23 cellular contexts compared by ENCODE assay signal in the genomic region with DNA sequence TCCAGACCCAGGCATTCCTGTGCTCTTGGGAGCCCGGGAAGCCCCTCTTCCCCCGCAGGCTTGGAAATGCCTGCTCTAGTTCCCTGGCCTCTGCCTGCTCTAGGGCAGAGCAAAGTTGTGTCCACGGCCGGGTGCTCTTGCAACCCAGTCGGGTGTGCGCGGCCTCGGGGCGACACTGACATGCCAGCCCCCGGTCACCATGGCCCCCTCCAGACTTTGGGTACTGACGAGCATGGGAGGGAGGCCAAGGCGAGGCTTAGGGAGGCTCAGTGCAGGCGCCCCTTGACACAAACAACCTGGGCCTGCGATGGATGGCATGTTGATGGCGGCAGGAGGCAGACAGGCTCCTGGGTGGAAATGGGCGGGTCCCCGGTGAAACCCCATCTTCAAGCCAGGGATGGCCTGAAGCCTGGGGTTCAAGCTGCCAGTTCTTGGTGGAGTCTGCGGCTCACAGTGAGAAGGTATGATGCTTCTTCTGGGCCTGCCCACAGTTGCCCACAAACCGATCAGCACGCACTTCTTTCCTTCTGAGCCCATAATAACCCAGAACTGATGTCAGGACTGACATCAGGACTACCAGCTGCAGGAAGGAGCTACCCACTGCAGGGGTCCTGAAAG.
DNase-seq lines count a peak whose midpoint lies in the region; ATAC-seq, FAIRE-seq and TF ChIP-seq lines count a peak whose summit lies in the region.
"Had no signal": no experiment of that assay in that cellular context is flagged by ENCODE, and none has a peak within 500 bp of the region (broad histone marks: within the 10 kb centered on the region; RNA-seq: fewer than 3 reads in every experiment).

No MANE protein-coding gene starts in this region.

- TF ChIP-seq EP300 in H1 (IDR thresholded peaks at IDR 0.05; ENCODE audit: borderline replicate concordance in 1 of 2, low read depth in 2 of 2, low read length in 2 of 2) = no peak

- H3K79me2 ChIP-seq in H1 (ENCODE audit: control insufficient read depth in 1 of 2, insufficient read depth in 2 of 2, low read length in 2 of 2) = no peaks in the 10 kb centered on the region
- H3K79me2 ChIP-seq in osteoblast (ENCODE audit: insufficient read depth, low read length) = no peaks in the 10 kb centered on the region

- TF ChIP-seq CTCF in H1 (IDR thresholded peaks at IDR 0.05; ENCODE audit: control extremely low read depth in 1 of 3, insufficient read depth in 1 of 3, low read depth in 1 of 3, low read length in 3 of 3) (no peak), osteoblast (IDR thresholded peaks at IDR 0.05; ENCODE audit: extremely low read depth, low read depth, low read length) (no peak), spleen (IDR thresholded peaks at IDR 0.05 in 8 of 11, conservative IDR thresholded peaks at IDR 0.05 in 3 of 11) (no peak), adrenal gland (IDR thresholded peaks at IDR 0.05) (no peak)

- TF ChIP-seq POLR2A in H1 (IDR thresholded peaks at IDR 0.05; ENCODE audit: control extremely low read depth in 1 of 2, low read depth in 2 of 2, low read length in 2 of 2) = no peak
- no peak for TF ChIP-seq POLR2A in spleen (IDR thresholded peaks at IDR 0.05)
- TF ChIP-seq POLR2A in adrenal gland (IDR thresholded peaks at IDR 0.05) = no peak

- no peak overlapping the region for H3K23ac ChIP-seq in H1 (ENCODE audit: insufficient read length)

- no peak overlapping the region for H3K27ac ChIP-seq in H1 (ENCODE audit: low read depth, low read length)
- H3K27ac ChIP-seq in osteoblast (ENCODE audit: low read depth, low read length) = no peak overlapping the region
- H3K27ac ChIP-seq in spleen = no peak overlapping the region
- H3K27ac ChIP-seq in aorta (ENCODE audit: low read depth in 1 of 2, low read length in 2 of 2) = no peak overlapping the region
- no peak overlapping the region for H3K27ac ChIP-seq in adrenal gland
- H3K27ac ChIP-seq: A549; BLaER1 treated with 17β-estradiol and CSF1 and Interleukin-3, amounts not matched to agents 10 nM and 100 nM had no signal

- no peaks in the 10 kb centered on the region for H4K20me1 ChIP-seq in H1 (replicated peaks in 1 of 2; ENCODE audit: control insufficient read depth in 1 of 2, insufficient read depth in 2 of 2, low read length in 2 of 2)
- no peaks in the 10 kb centered on the region for H4K20me1 ChIP-seq in osteoblast (ENCODE audit: insufficient read depth, low read length)
- H4K20me1 ChIP-seq: BLaER1 treated with 17β-estradiol and CSF1 and Interleukin-3, amounts not matched to agents 10 nM and 100 nM had no signal

- H3K36me3 ChIP-seq in H1 (ENCODE audit: control insufficient read depth in 2 of 4, insufficient read depth in 4 of 4, low read length in 3 of 4) (no peaks in the 10 kb centered on the region), osteoblast (ENCODE audit: insufficient read depth, low read length) (no peaks in the 10 kb centered on the region), spleen (no peaks in the 10 kb centered on the region), aorta (ENCODE audit: control insufficient read depth in 1 of 2, insufficient read depth in 2 of 2, low read length in 1 of 2) (no peaks in the 10 kb centered on the region), adrenal gland (replicated peaks in 1 of 2) (no peaks in the 10 kb centered on the region)
- H3K36me3 ChIP-seq: BE2C; BLaER1 treated with 17β-estradiol and CSF1 and Interleukin-3, amounts not matched to agents 10 nM and 100 nM had no signal

- no peaks in the 10 kb centered on the region for H3K79me1 ChIP-seq in H1 (ENCODE audit: low read depth, low read length)

- peak overlapping the region; percentile 35; the same call in 1 of the 2 replicates for H4K8ac ChIP-seq in H1 (ENCODE audit: extremely low read depth, insufficient read depth, low read length)

- H2BK120ac ChIP-seq in H1 (replicated peaks; ENCODE audit: low read depth, low read length) = no peak overlapping the region

- H2BK15ac ChIP-seq in H1 (ENCODE audit: low read length) = no peak overlapping the region

- H3K56ac ChIP-seq in H1 (replicated peaks; ENCODE audit: insufficient read length, low read depth, low read length) = no peak overlapping the region

- H2AK5ac ChIP-seq in H1 (ENCODE audit: low read depth, low read length) = no peak overlapping the region

- no peak overlapping the region for H3K4ac ChIP-seq in H1 (replicated peaks; ENCODE audit: insufficient read length, low read depth, low read length)

- no peak overlapping the region for H3K14ac ChIP-seq in H1 (ENCODE audit: insufficient read length)

- FAIRE-seq in H1 (lab: Jason Lieb, UNC) = no peak
- FAIRE-seq: A549, D721Med, GM12878 had no signal

- H3K27me3 ChIP-seq in H1 (replicated peaks in 1 of 4; ENCODE audit: control insufficient read depth in 3 of 4, extremely low read depth in 1 of 4, insufficient read depth in 3 of 4, low read length in 3 of 4) (peaks cover 0 to 1% (median 0%) of the 10 kb centered on the region in 4 experiments; a peak in 1 of 7 replicates), osteoblast (ENCODE audit: insufficient read depth, low read length) (no peaks in the 10 kb centered on the region), spleen (replicated peaks in 1 of 7) (no peaks in the 10 kb centered on the region), aorta (ENCODE audit: control insufficient read depth in 1 of 2, insufficient read depth in 2 of 2, low read length in 1 of 2) (no peaks in the 10 kb centered on the region), adrenal gland (no peaks in the 10 kb centered on the region)
- H3K27me3 ChIP-seq: BE2C; BLaER1 treated with 17β-estradiol and CSF1 and Interleukin-3, amounts not matched to agents 10 nM and 100 nM had no signal

- H3K9me3 ChIP-seq in H1 (ENCODE audit: insufficient read depth in 2 of 2, low read depth in 1 of 2, low read length in 1 of 2) = peaks cover 7 to 8% of the 10 kb centered on the region in 2 experiments; a peak in 2 of 4 replicates
- no peaks in the 10 kb centered on the region for H3K9me3 ChIP-seq in osteoblast (ENCODE audit: low read depth, low read length)
- H3K9me3 ChIP-seq in spleen = peaks cover 0 to 11% (median 5%) of the 10 kb centered on the region in 8 donors
- H3K9me3 ChIP-seq in aorta (ENCODE audit: control insufficient read depth, low read length) = no peaks in the 10 kb centered on the region
- no peaks in the 10 kb centered on the region for H3K9me3 ChIP-seq in adrenal gland (replicated peaks in 1 of 3)
- H3K9me3 ChIP-seq: A549, BE2C had no signal

- intact Hi-C loops in spleen (cut with DNase I; ENCODE audit: low total_unique reads) = no loop called here
- intact Hi-C loops in aorta (cut with DNase I) = loop anchor here in 1 of 2 donors (10.0 kb wide), 1 partner anchor 58 kb away; no protein-coding TSS in a partner anchor
- intact Hi-C loops in adrenal gland (cut with DNase I) = no loop called here

- DNase-seq in H1 (ENCODE audit: low read depth in 1 of 2, low spot score in 2 of 2) (no peak), osteoblast (ENCODE audit: insufficient read length, low spot score, missing footprints) (peak; percentile 31), spleen (peak; percentile 61), aorta (no peak), HK-2 (ENCODE audit: unreplicated experiment) (no peak), adrenal gland (no peak), cerebellar nuclear complex (lab: John Stamatoyannopoulos, UW) (no peak)
- DNase-seq: 8988T; ACHN; AML-193; BE2C; CD4-positive, alpha-beta T cell; CD8-positive, alpha-beta memory T cell; DMS 273 treated with DMSO at 0.1 percent for 48 hours; DMS79; EL; GDM1; H9 had no signal

- H3K4me2 ChIP-seq in H1 (ENCODE audit: insufficient read depth in 1 of 2, low read depth in 2 of 2, low read length in 2 of 2) (no peak overlapping the region), osteoblast (ENCODE audit: insufficient read depth, low read length) (no peak overlapping the region)
- H3K4me2 ChIP-seq: A549; BLaER1 treated with 17β-estradiol and CSF1 and Interleukin-3, amounts not matched to agents 10 nM and 100 nM had no signal

- H4K91ac ChIP-seq in H1 (replicated peaks; ENCODE audit: insufficient read length, low read length) = no peak overlapping the region

- H2BK20ac ChIP-seq in H1 (ENCODE audit: low read length) = no peak overlapping the region

- H2BK5ac ChIP-seq in H1 (ENCODE audit: low read depth, low read length) = no peak overlapping the region

- no peak overlapping the region for H3K9ac ChIP-seq in H1 (replicated peaks in 1 of 4; ENCODE audit: extremely low read depth in 1 of 4, low read depth in 3 of 4, low read length in 3 of 4)
- H3K9ac ChIP-seq: BLaER1 treated with 17β-estradiol and CSF1 and Interleukin-3, amounts not matched to agents 10 nM and 100 nM had no signal

- POLR2A ChIA-PET in H1 (lab: Charles Lee; ENCODE audit: partially characterized antibody) = no interaction called here

- H2BK12ac ChIP-seq in H1 (ENCODE audit: low read depth, low read length) = no peak overlapping the region

- TF ChIP-seq RAD21 in H1 (IDR thresholded peaks at IDR 0.05 in 1 of 2, conservative IDR thresholded peaks at IDR 0.05 in 1 of 2; ENCODE audit: low read depth in 2 of 2, low read length in 2 of 2) = no peak

- H3K4me1 ChIP-seq in H1 (replicated peaks in 1 of 4; ENCODE audit: control insufficient read depth in 3 of 4, insufficient read depth in 4 of 4, low read length in 3 of 4) (no peaks in the 10 kb centered on the region), osteoblast (ENCODE audit: insufficient read depth, low read length) (no peaks in the 10 kb centered on the region), spleen (no peaks in the 10 kb centered on the region), aorta (ENCODE audit: control insufficient read depth in 1 of 2, insufficient read depth in 2 of 2, low read length in 2 of 2) (no peaks in the 10 kb centered on the region), adrenal gland (replicated peaks in 1 of 2) (no peaks in the 10 kb centered on the region)
- H3K4me1 ChIP-seq: A549; BE2C; BLaER1 treated with 17β-estradiol and CSF1 and Interleukin-3, amounts not matched to agents 10 nM and 100 nM had no signal

- H4K5ac ChIP-seq in H1 (ENCODE audit: insufficient read length, low read depth, low read length) = no peak overlapping the region

- no peak overlapping the region for H2AFZ ChIP-seq in H1 (ENCODE audit: low read length)
- H2AFZ ChIP-seq in osteoblast (ENCODE audit: low read length) = no peak overlapping the region

- CTCF ChIA-PET in H1 (lab: Charles Lee; ENCODE audit: partially characterized antibody) = interaction anchor here (1.1 to 1.4 kb wide), 2 partner anchors 10 to 478 kb away, joined by 3 read pairs; no protein-coding TSS in a partner anchor

- WGBS in H1 (ENCODE audit: extremely low coverage in 1 of 2, insufficient coverage in 1 of 2, insufficient read length in 1 of 2, insufficient replicate concordance in 2 of 2, low coverage in 1 of 2, low lambda C conversion rate in 2 of 2, missing lambda C conversion rate in 1 of 2), 2 experiments = 96% methylated on average over 19 of the region's 20 CpGs; no CpG with 5 or more reads in 1 of the 2 experiments
- WGBS in spleen, 5 donors = 92 to 96% (median 93%) methylated on average over 13 to 20 of the region's 20 CpGs
- WGBS in aorta, 2 donors = 94 to 95% methylated on average over 20 of the region's 20 CpGs
- 87 to 92% (median 88%) methylated on average over 9 to 20 of the region's 20 CpGs for WGBS in adrenal gland, 4 donors

- no peak overlapping the region for H3K18ac ChIP-seq in H1 (ENCODE audit: extremely low read depth, low read length)

- ATAC-seq in aorta (ENCODE audit: low FRiP score) = peak; percentile 15
- ATAC-seq: A549, GM12878, HCT116 had no signal

- H3K23me2 ChIP-seq in H1 (ENCODE audit: low read depth, low read length) = no peaks in the 10 kb centered on the region

- H3K4me3 ChIP-seq in H1 (ENCODE audit: extremely low read depth in 1 of 4, insufficient read depth in 2 of 4, low read depth in 3 of 4, low read length in 4 of 4) (no peak overlapping the region), osteoblast (ENCODE audit: insufficient read depth, low read length) (no peak overlapping the region), spleen (no peak overlapping the region), aorta (ENCODE audit: low read length in 2 of 2) (no peak overlapping the region), adrenal gland (no peak overlapping the region)
- H3K4me3 ChIP-seq: A549; BLaER1 treated with 17β-estradiol and CSF1 and Interleukin-3, amounts not matched to agents 10 nM and 100 nM; GM12878 had no signal

Comparison
In these comparisons a context has a peak if more than half of its experiments do, and no peak if none do; other contexts are left out.
1. DNase-seq: peak in osteoblast (single experiment) and spleen (single experiment); none in H1 (0 of 2), aorta (0 of 2), HK-2 (single experiment), adrenal gland (0 of 7) and cerebellar nuclear complex (0 of 2).